In the genomic region with DNA sequence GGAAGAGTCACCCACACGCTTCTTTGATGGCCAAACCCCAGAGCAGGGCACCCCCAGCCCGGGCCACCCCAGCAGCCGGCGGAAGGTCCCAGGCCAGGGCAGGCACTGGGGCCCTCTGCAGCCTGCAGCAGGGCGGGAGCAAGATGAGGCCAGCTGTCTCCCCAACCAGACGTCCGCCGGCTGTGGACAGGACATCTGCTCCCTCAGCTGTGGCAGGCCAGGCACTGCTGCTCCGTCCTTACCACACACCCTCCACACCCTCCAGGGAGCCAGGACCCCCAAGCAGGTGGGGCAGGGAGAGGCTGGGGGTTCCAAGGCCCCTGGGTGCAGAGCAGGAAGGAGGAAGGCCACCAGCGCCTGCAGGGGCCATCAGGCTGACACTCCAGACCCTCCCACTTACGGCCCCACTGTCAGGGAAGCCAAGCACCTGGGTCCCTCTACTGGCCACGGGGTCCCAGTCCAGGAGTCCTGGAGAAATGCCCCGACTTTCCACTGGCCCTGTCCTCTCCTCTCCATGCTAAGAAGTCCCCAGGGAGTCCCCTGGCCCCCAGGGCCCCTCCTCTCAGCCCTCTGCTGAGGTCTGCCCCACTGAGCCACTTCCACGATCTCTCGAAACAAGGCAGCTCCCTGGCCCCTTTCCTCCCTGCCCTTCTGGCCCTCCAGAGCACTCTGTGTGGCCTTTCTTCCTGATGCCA, we compare ENCODE assay signal across 10 cellular contexts. TPM values are rescaled to one million over a fixed set of nuclear protein-coding genes. Genes with fewer than 3 reads are reported as not detected.
DNase-seq lines count a peak whose midpoint lies in the region; ATAC-seq and TF ChIP-seq lines count a peak whose summit lies in the region.
"Had no signal": no experiment of that assay in that cellular context is flagged by ENCODE, and none has a peak within 500 bp of the region (broad histone marks: within the 10 kb centered on the region; RNA-seq: fewer than 3 reads in every experiment).

No MANE protein-coding gene starts in this region.

- H3K9ac ChIP-seq in OCI-LY3 (ENCODE audit: low read length), result no peak overlapping the region

- no peak overlapping the region for H3K27ac Mint-ChIP-seq in progenitor cell of endocrine pancreas
- H3K27ac Mint-ChIP-seq in activated CD4-positive, alpha-beta T cell treated with anti-CD3 and anti-CD28 coated beads, Interleukin-2, amount 10 ng/mL, durations not matched to agents 24 days and 14 days, result no peak overlapping the region
- H3K27ac Mint-ChIP-seq: CD8-positive, alpha-beta memory T cell had no signal

- no peak overlapping the region for H3K4me2 ChIP-seq in OCI-LY3 (ENCODE audit: low read length)

- H3K27me3 ChIP-seq in OCI-LY3 (ENCODE audit: low read depth, low read length), result no peaks in the 10 kb centered on the region
- H3K27me3 ChIP-seq in esophagus muscularis mucosa, result no peaks in the 10 kb centered on the region

- H3K79me2 ChIP-seq in OCI-LY3 (ENCODE audit: low read length), result no peaks in the 10 kb centered on the region

- no peaks in the 10 kb centered on the region for H4K20me1 ChIP-seq in OCI-LY3 (ENCODE audit: insufficient read depth, low read length)

- H3K4me1 ChIP-seq in OCI-LY3 (ENCODE audit: low read length) (no peaks in the 10 kb centered on the region), esophagus muscularis mucosa (peaks cover 40 to 87% (median 85%) of the 10 kb centered on the region in 4 donors)

- H3K27ac ChIP-seq in OCI-LY3 (ENCODE audit: low read length) (no peak overlapping the region), esophagus muscularis mucosa (replicated peaks in 1 of 4) (peak overlapping the region in 3 of 4 donors; percentile 86 to 91 (median 89))
- H3K27ac ChIP-seq: neutrophil had no signal

- peaks cover 11% of the 10 kb centered on the region for H3K27me3 Mint-ChIP-seq in progenitor cell of endocrine pancreas
- peaks cover 14% of the 10 kb centered on the region for H3K27me3 Mint-ChIP-seq in activated CD4-positive, alpha-beta T cell treated with anti-CD3 and anti-CD28 coated beads, Interleukin-2, amount 10 ng/mL, durations not matched to agents 24 days and 14 days

- ATAC-seq in HG02763 (IDR thresholded peaks at IDR 0.05; ENCODE audit: unreplicated experiment), result no peak
- no peak for ATAC-seq in stimulated activated naive CD8-positive, alpha-beta T cell treated with anti-CD3 and anti-CD28 coated beads, Interleukin-15, Interleukin-2, amounts not matched to agents 100 U/mL and 50 U/mL, for 24 hours

- no peak for TF ChIP-seq EP300 in esophagus muscularis mucosa (IDR thresholded peaks at IDR 0.05)

- peaks cover 1% of the 10 kb centered on the region for H3K4me1 Mint-ChIP-seq in progenitor cell of endocrine pancreas (ENCODE audit: low read depth)
- H3K4me1 Mint-ChIP-seq in activated CD4-positive, alpha-beta T cell treated with anti-CD3 and anti-CD28 coated beads, Interleukin-2, amount 10 ng/mL, durations not matched to agents 24 days and 14 days, result no peaks in the 10 kb centered on the region

- H3K4me3 Mint-ChIP-seq in progenitor cell of endocrine pancreas (ENCODE audit: low read depth), result no peak overlapping the region
- no peak overlapping the region for H3K4me3 Mint-ChIP-seq in activated CD4-positive, alpha-beta T cell treated with anti-CD3 and anti-CD28 coated beads, Interleukin-2, amount 10 ng/mL, durations not matched to agents 24 days and 14 days
- H3K4me3 Mint-ChIP-seq: CD8-positive, alpha-beta memory T cell had no signal

- DNase-seq in ELF-1 (ENCODE audit: low read depth, low spot score), result peak; percentile 55
- no peak for DNase-seq in esophagus muscularis mucosa (ENCODE audit: extremely low spot score)
- DNase-seq in progenitor cell of endocrine pancreas (ENCODE audit: low spot score, unreplicated experiment), result peak; percentile 11
- no peak for DNase-seq in stimulated activated naive CD8-positive, alpha-beta T cell treated with anti-CD3 and anti-CD28 coated beads, Interleukin-15, Interleukin-2, amounts not matched to agents 100 U/mL and 50 U/mL, for 24 hours
- no peak for DNase-seq in activated CD4-positive, alpha-beta T cell treated with anti-CD3 and anti-CD28 coated beads, Interleukin-2, amount 10 ng/mL, durations not matched to agents 24 days and 14 days
- no peak for DNase-seq in COLO829 (ENCODE audit: low spot score)

- H3K9me3 Mint-ChIP-seq in progenitor cell of endocrine pancreas (ENCODE audit: low read depth), result no peaks in the 10 kb centered on the region
- no peaks in the 10 kb centered on the region for H3K9me3 Mint-ChIP-seq in activated CD4-positive, alpha-beta T cell treated with anti-CD3 and anti-CD28 coated beads, Interleukin-2, amount 10 ng/mL, durations not matched to agents 24 days and 14 days
- H3K9me3 Mint-ChIP-seq: CD8-positive, alpha-beta memory T cell had no signal

- peak; percentile 20; the same call in 1 of the 2 replicates for TF ChIP-seq CTCF in OCI-LY3 (IDR thresholded peaks at IDR 0.05; ENCODE audit: low read depth, low read length)
- peak in 1 of 3 experiments; percentile 10 for TF ChIP-seq CTCF in esophagus muscularis mucosa (IDR thresholded peaks at IDR 0.05)
- TF ChIP-seq CTCF in progenitor cell of endocrine pancreas (IDR thresholded peaks at IDR 0.05; ENCODE audit: unreplicated experiment), result peak; percentile 33

- no peaks in the 10 kb centered on the region for H3K9me3 ChIP-seq in OCI-LY3 (ENCODE audit: insufficient read depth, low read length)
- H3K9me3 ChIP-seq in esophagus muscularis mucosa, result no peaks in the 10 kb centered on the region
- H3K9me3 ChIP-seq: neutrophil had no signal

- intact Hi-C loops in esophagus muscularis mucosa (cut with DNase I), result no loop called here
- intact Hi-C loops in activated CD4-positive, alpha-beta T cell treated with anti-CD3 and anti-CD28 coated beads, Interleukin-2, amount 10 ng/mL, durations not matched to agents 24 days and 14 days (cut with micrococcal nuclease), result no loop called here

- no peak overlapping the region for H2AFZ ChIP-seq in OCI-LY3 (ENCODE audit: low read depth, low read length)

- H3K36me3 ChIP-seq in OCI-LY3 (replicated peaks; ENCODE audit: low read depth, low read length) (no peaks in the 10 kb centered on the region), esophagus muscularis mucosa (no peaks in the 10 kb centered on the region)
- H3K36me3 ChIP-seq: neutrophil had no signal

- no peak for TF ChIP-seq POLR2A in esophagus muscularis mucosa (IDR thresholded peaks at IDR 0.05; ENCODE audit: low read depth)

- 58% methylated on average over 9 of the region's 15 CpGs for WGBS in esophagus muscularis mucosa

- no peaks in the 10 kb centered on the region for H3K36me3 Mint-ChIP-seq in progenitor cell of endocrine pancreas (ENCODE audit: insufficient read depth)
- H3K36me3 Mint-ChIP-seq in activated CD4-positive, alpha-beta T cell treated with anti-CD3 and anti-CD28 coated beads, Interleukin-2, amount 10 ng/mL, durations not matched to agents 24 days and 14 days (ENCODE audit: low read depth), result no peaks in the 10 kb centered on the region
- H3K36me3 Mint-ChIP-seq: CD8-positive, alpha-beta memory T cell had no signal

- no peak overlapping the region for H3K4me3 ChIP-seq in OCI-LY3 (ENCODE audit: low read length)
- peak overlapping the region in 2 of 4 donors; percentile 9 to 67 for H3K4me3 ChIP-seq in esophagus muscularis mucosa

RNA-seq across cellular contexts. Expression of a gene that starts 5.6 kb away (rescaled TPM):
- total RNA-seq in esophagus muscularis mucosa (10 to 100 TPM in 3 of 4 donors, 1 to 10 TPM in 1; 7.5 to 18.1 (median 14.4) TPM), progenitor cell of endocrine pancreas (1.2 TPM in 2 replicates)
- not detected in 2 replicates for total RNA-seq in activated CD4-positive, alpha-beta T cell treated with anti-CD3 and anti-CD28 coated beads, Interleukin-2, amount 10 ng/mL, durations not matched to agents 24 days and 14 days

Comparison
In these comparisons a context has a peak if more than half of its experiments do, and no peak if none do; other contexts are left out.
1. DNase-seq: peak in ELF-1 (single experiment) and progenitor cell of endocrine pancreas (single experiment); none in esophagus muscularis mucosa (single experiment), stimulated activated naive CD8-positive, alpha-beta T cell treated with anti-CD3 and anti-CD28 coated beads, Interleukin-15, Interleukin-2, amounts not matched to agents 100 U/mL and 50 U/mL, for 24 hours (single experiment), activated CD4-positive, alpha-beta T cell treated with anti-CD3 and anti-CD28 coated beads, Interleukin-2, amount 10 ng/mL, durations not matched to agents 24 days and 14 days (single experiment) and COLO829 (single experiment).